ENCODE assay signal across 1 cellular context in the genomic region with DNA sequence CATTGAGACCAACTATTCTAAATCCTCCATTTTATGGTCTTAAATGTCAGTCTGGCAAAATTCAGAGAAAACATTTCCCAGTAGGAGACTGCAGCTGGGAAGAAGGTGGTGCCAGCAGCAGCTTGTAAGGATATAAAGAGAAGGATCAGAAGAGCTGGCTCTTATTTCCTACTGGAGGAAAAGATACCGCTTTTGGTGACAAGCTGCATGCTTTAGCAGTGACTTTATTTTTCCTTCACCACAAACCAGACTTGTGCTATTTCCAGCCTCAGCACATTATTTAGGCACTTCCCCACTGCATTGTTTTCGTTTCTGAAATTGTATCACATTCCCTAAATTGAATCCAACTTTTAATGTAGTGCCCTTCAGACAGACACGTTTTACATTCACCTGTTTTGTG.
TF ChIP-seq lines count a peak whose summit lies in the region.

No MANE protein-coding gene starts in this region.

TF ChIP-seq in WTC11, 78 proteins besides CTCF, POLR2A, EP300 and RAD21 (continued from another document):
- TF ChIP-seq, protein P1, sequence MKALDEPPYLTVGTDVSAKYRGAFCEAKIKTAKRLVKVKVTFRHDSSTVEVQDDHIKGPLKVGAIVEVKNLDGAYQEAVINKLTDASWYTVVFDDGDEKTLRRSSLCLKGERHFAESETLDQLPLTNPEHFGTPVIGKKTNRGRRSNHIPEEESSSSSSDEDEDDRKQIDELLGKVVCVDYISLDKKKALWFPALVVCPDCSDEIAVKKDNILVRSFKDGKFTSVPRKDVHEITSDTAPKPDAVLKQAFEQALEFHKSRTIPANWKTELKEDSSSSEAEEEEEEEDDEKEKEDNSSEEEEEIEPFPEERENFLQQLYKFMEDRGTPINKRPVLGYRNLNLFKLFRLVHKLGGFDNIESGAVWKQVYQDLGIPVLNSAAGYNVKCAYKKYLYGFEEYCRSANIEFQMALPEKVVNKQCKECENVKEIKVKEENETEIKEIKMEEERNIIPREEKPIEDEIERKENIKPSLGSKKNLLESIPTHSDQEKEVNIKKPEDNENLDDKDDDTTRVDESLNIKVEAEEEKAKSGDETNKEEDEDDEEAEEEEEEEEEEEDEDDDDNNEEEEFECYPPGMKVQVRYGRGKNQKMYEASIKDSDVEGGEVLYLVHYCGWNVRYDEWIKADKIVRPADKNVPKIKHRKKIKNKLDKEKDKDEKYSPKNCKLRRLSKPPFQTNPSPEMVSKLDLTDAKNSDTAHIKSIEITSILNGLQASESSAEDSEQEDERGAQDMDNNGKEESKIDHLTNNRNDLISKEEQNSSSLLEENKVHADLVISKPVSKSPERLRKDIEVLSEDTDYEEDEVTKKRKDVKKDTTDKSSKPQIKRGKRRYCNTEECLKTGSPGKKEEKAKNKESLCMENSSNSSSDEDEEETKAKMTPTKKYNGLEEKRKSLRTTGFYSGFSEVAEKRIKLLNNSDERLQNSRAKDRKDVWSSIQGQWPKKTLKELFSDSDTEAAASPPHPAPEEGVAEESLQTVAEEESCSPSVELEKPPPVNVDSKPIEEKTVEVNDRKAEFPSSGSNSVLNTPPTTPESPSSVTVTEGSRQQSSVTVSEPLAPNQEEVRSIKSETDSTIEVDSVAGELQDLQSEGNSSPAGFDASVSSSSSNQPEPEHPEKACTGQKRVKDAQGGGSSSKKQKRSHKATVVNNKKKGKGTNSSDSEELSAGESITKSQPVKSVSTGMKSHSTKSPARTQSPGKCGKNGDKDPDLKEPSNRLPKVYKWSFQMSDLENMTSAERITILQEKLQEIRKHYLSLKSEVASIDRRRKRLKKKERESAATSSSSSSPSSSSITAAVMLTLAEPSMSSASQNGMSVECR (CRISPR knock-in tag; IDR thresholded peaks at IDR 0.05; ENCODE audit: borderline replicate concordance) = no peak
